Comparison of ENCODE assay signal across 22 cellular contexts in genomic region chr7:47813614-47814260, GRCh38.
"Had no signal": no experiment of that assay in that cellular context is flagged by ENCODE, and none has a peak within 500 bp of the region (broad histone marks: within the 10 kb centered on the region; RNA-seq: fewer than 3 reads in every experiment).

No MANE protein-coding gene starts in this region.

- H3K4me1 ChIP-seq: foreskin keratinocyte, parathyroid adenoma had no signal

- H3K4me3 ChIP-seq: smooth muscle cell, upper lobe of left lung had no signal

- H3K27ac ChIP-seq: brain microvascular endothelial cell, foreskin keratinocyte, parathyroid adenoma, upper lobe of left lung, VCaP had no signal

- DNase-seq: activated CD4-positive, alpha-beta T cell treated with anti-CD3 and anti-CD28 coated beads, Interleukin-2, amount 10 ng/mL, durations not matched to agents 7 days and 5 days; activated CD4-positive, CD25-positive, alpha-beta regulatory T cell treated with anti-CD3 and anti-CD28 coated beads, Interleukin-2, amount 50 U/mL, for 72 hours; activated CD8-positive, alpha-beta memory T cell treated with anti-CD3 and anti-CD28 coated beads, Interleukin-2, amount 10 ng/mL, durations not matched to agents 7 days and 5 days; activated CD8-positive, alpha-beta T cell treated with anti-CD3 and anti-CD28 coated beads for 36 hours; activated gamma-delta T cell treated with Interleukin-2 at 50 U/mL for 16 hours; activated T-cell treated with anti-CD3 and anti-CD28 coated beads for 4 hours; aorta; brain microvascular endothelial cell; central memory CD4-positive, alpha-beta T cell; dermis blood vessel endothelial cell; effector CD8-positive, alpha-beta T cell; foreskin keratinocyte; immature natural killer cell; mesenchymal stem cell; nephron progenitor cell; stimulated activated CD4-positive, alpha-beta T cell treated with anti-CD3 and anti-CD28 coated beads, Interleukin-4, amount 100 ng/mL, for 1 hour; stimulated activated naive CD4-positive, alpha-beta T cell had no signal

- H3K36me3 ChIP-seq: brain microvascular endothelial cell, upper lobe of left lung had no signal

- H3K9me3 ChIP-seq: upper lobe of left lung had no signal

- H3K27me3 ChIP-seq: brain microvascular endothelial cell, foreskin keratinocyte, upper lobe of left lung had no signal

- ATAC-seq: activated CD8-positive, alpha-beta memory T cell treated with anti-CD3 and anti-CD28 coated beads, Interleukin-2, amount 10 ng/mL, durations not matched to agents 7 days and 5 days; activated CD8-positive, alpha-beta T cell treated with anti-CD3 and anti-CD28 coated beads for 36 hours; activated naive CD4-positive, alpha-beta T cell treated with anti-CD3 and anti-CD28 coated beads, Interleukin-2, amount 50 U/mL, for 72 hours; foreskin keratinocyte had no signal
